In the genomic region with DNA sequence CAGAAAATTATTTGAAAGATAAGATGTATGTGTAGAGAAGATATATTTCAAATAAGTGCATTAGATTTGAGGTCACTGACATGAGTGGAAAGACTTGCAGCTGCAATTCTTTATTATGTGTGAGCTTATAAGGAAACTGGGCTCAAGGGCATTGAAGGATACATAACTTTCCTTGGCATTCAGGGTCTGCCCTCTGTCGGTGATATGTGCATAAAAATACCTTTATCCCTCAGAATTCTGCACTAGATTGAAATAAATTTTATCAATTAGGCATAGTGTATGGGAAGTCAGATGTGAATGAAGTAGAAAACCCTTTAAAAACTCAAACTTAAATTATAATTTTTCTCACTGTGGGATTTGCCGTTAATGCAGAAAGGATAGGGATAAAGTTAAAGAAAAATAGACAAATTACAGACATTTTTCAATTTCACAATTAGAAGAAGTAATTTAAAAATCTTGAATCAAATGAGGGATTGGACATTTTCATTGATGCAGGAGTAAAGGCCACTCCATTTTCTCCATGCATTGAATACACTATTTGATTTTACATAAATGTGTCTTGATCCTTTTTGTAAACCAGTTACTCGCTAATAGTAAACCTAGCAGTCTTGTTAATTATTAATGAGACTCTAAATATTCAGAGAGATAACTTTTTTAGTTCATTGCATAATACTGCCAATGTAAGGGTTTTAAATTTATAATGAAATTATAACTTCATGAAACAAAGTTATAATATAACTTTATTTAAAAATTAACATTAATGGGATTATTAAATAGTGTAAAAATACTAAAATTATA, we compare ENCODE assay signal across 1 cellular context.
TF ChIP-seq lines count a peak whose summit lies in the region.

No MANE protein-coding gene starts in this region.

TF ChIP-seq in HCT116, 20 proteins besides CTCF, POLR2A, EP300 and RAD21 (continued from another document):
- TF ChIP-seq, protein P1, sequence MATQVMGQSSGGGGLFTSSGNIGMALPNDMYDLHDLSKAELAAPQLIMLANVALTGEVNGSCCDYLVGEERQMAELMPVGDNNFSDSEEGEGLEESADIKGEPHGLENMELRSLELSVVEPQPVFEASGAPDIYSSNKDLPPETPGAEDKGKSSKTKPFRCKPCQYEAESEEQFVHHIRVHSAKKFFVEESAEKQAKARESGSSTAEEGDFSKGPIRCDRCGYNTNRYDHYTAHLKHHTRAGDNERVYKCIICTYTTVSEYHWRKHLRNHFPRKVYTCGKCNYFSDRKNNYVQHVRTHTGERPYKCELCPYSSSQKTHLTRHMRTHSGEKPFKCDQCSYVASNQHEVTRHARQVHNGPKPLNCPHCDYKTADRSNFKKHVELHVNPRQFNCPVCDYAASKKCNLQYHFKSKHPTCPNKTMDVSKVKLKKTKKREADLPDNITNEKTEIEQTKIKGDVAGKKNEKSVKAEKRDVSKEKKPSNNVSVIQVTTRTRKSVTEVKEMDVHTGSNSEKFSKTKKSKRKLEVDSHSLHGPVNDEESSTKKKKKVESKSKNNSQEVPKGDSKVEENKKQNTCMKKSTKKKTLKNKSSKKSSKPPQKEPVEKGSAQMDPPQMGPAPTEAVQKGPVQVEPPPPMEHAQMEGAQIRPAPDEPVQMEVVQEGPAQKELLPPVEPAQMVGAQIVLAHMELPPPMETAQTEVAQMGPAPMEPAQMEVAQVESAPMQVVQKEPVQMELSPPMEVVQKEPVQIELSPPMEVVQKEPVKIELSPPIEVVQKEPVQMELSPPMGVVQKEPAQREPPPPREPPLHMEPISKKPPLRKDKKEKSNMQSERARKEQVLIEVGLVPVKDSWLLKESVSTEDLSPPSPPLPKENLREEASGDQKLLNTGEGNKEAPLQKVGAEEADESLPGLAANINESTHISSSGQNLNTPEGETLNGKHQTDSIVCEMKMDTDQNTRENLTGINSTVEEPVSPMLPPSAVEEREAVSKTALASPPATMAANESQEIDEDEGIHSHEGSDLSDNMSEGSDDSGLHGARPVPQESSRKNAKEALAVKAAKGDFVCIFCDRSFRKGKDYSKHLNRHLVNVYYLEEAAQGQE (IDR thresholded peaks at IDR 0.05; ENCODE audit: low read depth) = no peak
- TF ChIP-seq, protein P2, sequence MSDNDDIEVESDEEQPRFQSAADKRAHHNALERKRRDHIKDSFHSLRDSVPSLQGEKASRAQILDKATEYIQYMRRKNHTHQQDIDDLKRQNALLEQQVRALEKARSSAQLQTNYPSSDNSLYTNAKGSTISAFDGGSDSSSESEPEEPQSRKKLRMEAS (IDR thresholded peaks at IDR 0.05) = no peak
- no peak for TF ChIP-seq ELF1 (IDR thresholded peaks at IDR 0.05; ENCODE audit: borderline replicate concordance, low read depth)
- TF ChIP-seq YY1 (IDR thresholded peaks at IDR 0.05; ENCODE audit: extremely low read depth, insufficient replicate concordance, low read depth, low read length) = no peak
- no peak for TF ChIP-seq FOSL1 (IDR thresholded peaks at IDR 0.05; ENCODE audit: low read depth)
- no peak for TF ChIP-seq SP1 (IDR thresholded peaks at IDR 0.05; ENCODE audit: low read depth)
- TF ChIP-seq JUND (IDR thresholded peaks at IDR 0.05) = no peak
- no peak for TF ChIP-seq CEBPB (IDR thresholded peaks at IDR 0.05; ENCODE audit: low read depth)
- no peak for TF ChIP-seq CBX3 (IDR thresholded peaks at IDR 0.05; ENCODE audit: low read depth)
- TF ChIP-seq ZNF274 (IDR thresholded peaks at IDR 0.05; ENCODE audit: low read depth, low read length) = no peak
- TF ChIP-seq EZH2 (IDR thresholded peaks at IDR 0.05) = no peak
